Comparison of ENCODE assay signal across 28 cellular contexts in genomic region chr18:58285731-58286130, GRCh38.
DNase-seq lines count a peak whose midpoint lies in the region; ATAC-seq, FAIRE-seq and TF ChIP-seq lines count a peak whose summit lies in the region.
"Had no signal": no experiment of that assay in that cellular context is flagged by ENCODE, and none has a peak within 500 bp of the region (broad histone marks: within the 10 kb centered on the region; RNA-seq: fewer than 3 reads in every experiment).

No MANE protein-coding gene starts in this region.

- H3K4me1 ChIP-seq in liver (ENCODE audit: control insufficient read depth in 4 of 4, insufficient read depth in 4 of 4, low read length in 3 of 4) (peaks cover 11 to 41% (median 39%) of the 10 kb centered on the region in 4 donors), small intestine (ENCODE audit: control insufficient read depth in 2 of 2, insufficient read depth in 1 of 2, low read depth in 1 of 2, low read length in 1 of 2) (peaks cover 0 to 8% of the 10 kb centered on the region in 2 donors)

- H3K27ac Mint-ChIP-seq in Calu3 (ENCODE audit: unreplicated experiment) = peak overlapping the region; percentile 69
- H3K27ac Mint-ChIP-seq: activated naive CD4-positive, alpha-beta T cell treated with anti-CD3 and anti-CD28 coated beads, Interleukin-2, amount 50 U/mL, for 72 hours; activated T-helper 17 cell treated with anti-CD3 and anti-CD28 coated beads, Interleukin-2, amount 50 U/mL, for 72 hours had no signal

- H3K27me3 ChIP-seq in liver (ENCODE audit: control insufficient read depth in 4 of 4, insufficient read depth in 4 of 4, low read length in 3 of 4) = no peaks in the 10 kb centered on the region
- no peaks in the 10 kb centered on the region for H3K27me3 ChIP-seq in small intestine (ENCODE audit: control insufficient read depth in 2 of 2, insufficient read depth in 2 of 2, low read length in 2 of 2)
- H3K27me3 ChIP-seq: vagina had no signal

- H3K36me3 Mint-ChIP-seq in Calu3 (ENCODE audit: insufficient read depth, unreplicated experiment) = peaks cover 30% of the 10 kb centered on the region
- H3K36me3 Mint-ChIP-seq: activated naive CD4-positive, alpha-beta T cell treated with anti-CD3 and anti-CD28 coated beads, Interleukin-2, amount 50 U/mL, for 72 hours had no signal

- H3K4me3 ChIP-seq in liver (ENCODE audit: low read depth in 1 of 3, low read length in 3 of 3) (no peak overlapping the region), small intestine (ENCODE audit: low read depth in 1 of 2, low read length in 2 of 2) (no peak overlapping the region)
- H3K4me3 ChIP-seq: HAP-1, vagina had no signal

- TF ChIP-seq CTCF in Calu3 (IDR thresholded peaks at IDR 0.05; ENCODE audit: unreplicated experiment) (no peak), liver (IDR thresholded peaks at IDR 0.05; ENCODE audit: low read depth, low read length, missing input control) (no peak)

- WGBS in liver = 30% methylated on average over 2 of the region's 2 CpGs
- 13 to 66% (median 31%) methylated on average over 2 of the region's 2 CpGs for WGBS in small intestine, 3 donors

- H3K9me3 Mint-ChIP-seq in Calu3 (ENCODE audit: low read depth, unreplicated experiment) = no peaks in the 10 kb centered on the region
- H3K9me3 Mint-ChIP-seq: activated naive CD4-positive, alpha-beta T cell treated with anti-CD3 and anti-CD28 coated beads, Interleukin-2, amount 50 U/mL, for 72 hours; activated T-helper 17 cell treated with anti-CD3 and anti-CD28 coated beads, Interleukin-2, amount 50 U/mL, for 72 hours had no signal

- H3K27me3 Mint-ChIP-seq in Calu3 (ENCODE audit: unreplicated experiment) = no peaks in the 10 kb centered on the region

- DNase-seq in Calu3 = no peak
- DNase-seq in amniotic epithelial cell (ENCODE audit: low read depth) = peak; percentile 50
- peak; percentile 89 for DNase-seq in small intestine
- no peak for DNase-seq in NCI-H446 (lab: John Stamatoyannopoulos, UW)
- no peak for DNase-seq in stimulated activated naive CD4-positive, alpha-beta T cell (lab: John Stamatoyannopoulos, UW)
- DNase-seq in NCI-H2227 treated with DMSO at 0.1 percent for 48 hours (lab: John Stamatoyannopoulos, UW) = no peak
- DNase-seq: activated CD4-positive, alpha-beta T cell treated with anti-CD3 and anti-CD28 coated beads, Interleukin-2, amount 50 U/mL, for 48 hours; activated CD4-positive, CD25-positive, alpha-beta regulatory T cell; activated CD8-positive, alpha-beta memory T cell treated with anti-CD3 and anti-CD28 coated beads, Interleukin-2, amount 50 U/mL, for 4 hours; C1 segment of cervical spinal cord; cerebellar nuclear complex; Kasumi-1; NCI-H1930; NCI-H345; NCI-H774; SHP77; stimulated activated CD8-positive, alpha-beta memory T cell treated with anti-CD3 and anti-CD28 coated beads, Interleukin-4, amount 100 ng/mL, for 48 hours; SW 1271; T1000 had no signal

- peak overlapping the region; percentile 22 for H3K4me3 Mint-ChIP-seq in Calu3 (ENCODE audit: low read depth, unreplicated experiment)
- H3K4me3 Mint-ChIP-seq: activated T-helper 17 cell treated with anti-CD3 and anti-CD28 coated beads, Interleukin-2, amount 50 U/mL, for 72 hours had no signal

- no peak overlapping the region for H3K9ac ChIP-seq in liver (ENCODE audit: low read depth in 1 of 2, low read length in 2 of 2)
- H3K9ac ChIP-seq: parathyroid adenoma had no signal

- peaks cover 84% of the 10 kb centered on the region for H3K4me1 Mint-ChIP-seq in Calu3 (ENCODE audit: low read depth, unreplicated experiment)
- H3K4me1 Mint-ChIP-seq: activated T-helper 17 cell treated with anti-CD3 and anti-CD28 coated beads, Interleukin-2, amount 50 U/mL, for 72 hours had no signal

- no TSS peak for BruUV-seq in Calu3 (replicated peaks; lab: Mats Ljungman, UMichigan)

- H3K27ac ChIP-seq in liver (ENCODE audit: low read depth in 1 of 2, low read length in 2 of 2) (peak overlapping the region in 1 of 2 donors; percentile 43), small intestine (ENCODE audit: low read depth in 1 of 2, low read length in 1 of 2) (peak overlapping the region; percentile 87 to 94)
- H3K27ac ChIP-seq: parathyroid adenoma, vagina had no signal

- no peaks in the 10 kb centered on the region for H3K36me3 ChIP-seq in liver (ENCODE audit: control insufficient read depth in 4 of 4, insufficient read depth in 3 of 4, low read depth in 1 of 4, low read length in 3 of 4)
- no peaks in the 10 kb centered on the region for H3K36me3 ChIP-seq in small intestine (ENCODE audit: control insufficient read depth in 2 of 2, insufficient read depth in 2 of 2, low read length in 2 of 2)
- H3K36me3 ChIP-seq: HAP-1, vagina had no signal

- peak in 1 of 2 donors; percentile 26 for TF ChIP-seq RAD21 in liver (IDR thresholded peaks at IDR 0.05)

- ATAC-seq in GM18867 (IDR thresholded peaks at IDR 0.05; ENCODE audit: unreplicated experiment) = no peak
- ATAC-seq: activated naive CD4-positive, alpha-beta T cell treated with anti-CD3 and anti-CD28 coated beads, Interleukin-2, amount 50 U/mL, for 72 hours; activated T-helper 17 cell treated with anti-CD3 and anti-CD28 coated beads, Interleukin-2, amount 50 U/mL, for 72 hours had no signal

- intact Hi-C loops in Calu3 (cut with micrococcal nuclease; ENCODE audit: unreplicated experiment) = loop anchor here (2.0 to 5.0 kb wide), 2 partner anchors 15 to 37 kb away; no protein-coding TSS in a partner anchor

- peak; percentile 92 for FAIRE-seq in small intestine (lab: Jason Lieb, UNC)
- FAIRE-seq: astrocyte, GM12891 had no signal

- CTCF ChIA-PET in Calu3 (lab: Charles Lee) = interaction anchor here (0.8 to 1.5 kb wide), 7 partner anchors 8 to 64 kb away, joined by 3 to 4 read pairs (median 3); no protein-coding TSS in a partner anchor

- H3K9me3 ChIP-seq in liver (ENCODE audit: control insufficient read depth in 4 of 4, low read length in 3 of 4) (no peaks in the 10 kb centered on the region), small intestine (ENCODE audit: control insufficient read depth, low read depth) (no peaks in the 10 kb centered on the region)
- H3K9me3 ChIP-seq: HAP-1, vagina had no signal

TF ChIP-seq in liver, 16 proteins besides CTCF, POLR2A, EP300 and RAD21:
- TF ChIP-seq ZBTB33 (IDR thresholded peaks at IDR 0.05) (peak; percentile 50), JUND (IDR thresholded peaks at IDR 0.05) (peak; percentile 42 to 87), SP1 (IDR thresholded peaks at IDR 0.05) (peak; percentile 84), HNF4A (conservative IDR thresholded peaks at IDR 0.05) (peak; percentile 67 to 85), GABPA (IDR thresholded peaks at IDR 0.05 in 1 of 2, conservative IDR thresholded peaks at IDR 0.05 in 1 of 2) (no peak), FOXA2 (IDR thresholded peaks at IDR 0.05) (peak; percentile 51), MAX (IDR thresholded peaks at IDR 0.05) (peak; percentile 22), RXRA (IDR thresholded peaks at IDR 0.05) (peak; percentile 81 to 96), ATF3 (IDR thresholded peaks at IDR 0.05) (peak; percentile 25), FOXA1 (IDR thresholded peaks at IDR 0.05) (no peak), NR2F2 (IDR thresholded peaks at IDR 0.05) (no peak), YY1 (IDR thresholded peaks at IDR 0.05) (peak; percentile 24)

Comparison
In these comparisons a context has a peak if more than half of its experiments do, and no peak if none do; other contexts are left out.
1. DNase-seq: peak in amniotic epithelial cell (single experiment) and small intestine (single experiment); none in Calu3 (single experiment), NCI-H446 (0 of 2), stimulated activated naive CD4-positive, alpha-beta T cell (0 of 6) and NCI-H2227 treated with DMSO at 0.1 percent for 48 hours (single experiment).